ENCODE assay signal across 26 cellular contexts in the genomic region with DNA sequence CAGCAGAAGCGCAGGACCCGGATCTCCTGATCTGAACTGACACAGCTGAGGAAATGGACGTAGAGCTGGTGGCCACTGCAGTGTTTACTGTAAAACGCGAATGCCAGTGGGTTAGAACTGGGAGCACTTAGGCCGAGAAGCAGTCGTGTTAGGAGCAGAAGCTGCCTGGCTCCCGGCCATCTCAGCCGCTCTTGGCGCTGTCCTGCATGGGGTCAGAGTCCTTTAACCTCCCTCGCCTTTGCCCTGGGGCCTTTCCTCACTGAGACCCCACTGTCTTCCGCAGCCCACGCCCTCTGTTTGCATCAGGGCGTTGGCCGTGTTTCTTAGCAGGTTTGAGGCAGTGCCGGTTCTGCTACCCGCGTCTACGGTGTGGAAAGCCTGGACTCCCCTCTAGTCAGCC.
"Had no signal": no experiment of that assay in that cellular context is flagged by ENCODE, and none has a peak within 500 bp of the region (broad histone marks: within the 10 kb centered on the region; RNA-seq: fewer than 3 reads in every experiment).

No MANE protein-coding gene starts in this region.

- H3K4me3 Mint-ChIP-seq: memory B cell; naive thymus-derived CD4-positive, alpha-beta T cell; nephron; stimulated activated naive CD8-positive, alpha-beta T cell treated with anti-CD3 and anti-CD28 coated beads, Interleukin-15, amount 100 ng/mL, for 72 hours had no signal

- H3K4me1 ChIP-seq: left ventricle myocardium inferior, parathyroid adenoma, suprapubic skin, thyroid gland, vagina had no signal

- H3K4me3 ChIP-seq: dorsolateral prefrontal cortex, left ventricle myocardium inferior, lung, smooth muscle cell, suprapubic skin, thyroid gland, vagina had no signal

- H3K36me3 ChIP-seq: neutrophil had no signal

- H3K27me3 ChIP-seq: dorsolateral prefrontal cortex, neutrophil, suprapubic skin, thyroid gland, vagina had no signal

- H3K27ac Mint-ChIP-seq: memory B cell; nephron; progenitor cell of endocrine pancreas; stimulated activated naive CD8-positive, alpha-beta T cell treated with anti-CD3 and anti-CD28 coated beads, Interleukin-15, amount 100 ng/mL, for 72 hours had no signal

- H3K27ac ChIP-seq: left ventricle myocardium inferior, neutrophil, parathyroid adenoma, suprapubic skin, thyroid gland, vagina had no signal

- H3K27me3 Mint-ChIP-seq: memory B cell; naive thymus-derived CD4-positive, alpha-beta T cell; progenitor cell of endocrine pancreas; stimulated activated naive CD8-positive, alpha-beta T cell treated with anti-CD3 and anti-CD28 coated beads, Interleukin-15, amount 100 ng/mL, for 72 hours had no signal

- DNase-seq: cerebellar nuclear complex; cortex of kidney; dorsolateral prefrontal cortex; effector CD4-positive, alpha-beta T cell; left cardiac atrium; left ventricle myocardium inferior; midbrain; naive thymus-derived CD4-positive, alpha-beta T cell; stimulated activated CD4-positive, alpha-beta T cell treated with anti-CD3 and anti-CD28 coated beads, Interleukin-12 subunit alpha, Interleukin-12 subunit beta, amount 100 ng/mL, for 4 hours; stimulated activated CD4-positive, alpha-beta T cell treated with anti-CD3 and anti-CD28 coated beads, Interleukin-1b, Interleukin-23, amount 100 ng/mL, for 48 hours; stimulated activated CD4-positive, alpha-beta T cell treated with anti-CD3 and anti-CD28 coated beads, Interleukin-4, amount 100 ng/mL, for 1 hour; stimulated activated CD8-positive, alpha-beta memory T cell treated with anti-CD3 and anti-CD28 coated beads, Interleukin-4, amount 100 ng/mL, for 48 hours; stimulated activated naive CD4-positive, alpha-beta T cell; stimulated activated naive CD8-positive, alpha-beta T cell treated with anti-CD3 and anti-CD28 coated beads, Interleukin-15, amount 100 ng/mL, for 72 hours; thyroid gland; trophoblast cell had no signal

- ATAC-seq: left cardiac atrium; naive thymus-derived CD4-positive, alpha-beta T cell; sciatic nerve; stimulated activated naive CD8-positive, alpha-beta T cell treated with anti-CD3 and anti-CD28 coated beads, Interleukin-15, amount 100 ng/mL, for 72 hours had no signal

- H3K4me1 Mint-ChIP-seq: memory B cell; nephron; stimulated activated naive CD8-positive, alpha-beta T cell treated with anti-CD3 and anti-CD28 coated beads, Interleukin-15, amount 100 ng/mL, for 72 hours had no signal

- H3K9me3 Mint-ChIP-seq: memory B cell; naive thymus-derived CD4-positive, alpha-beta T cell; nephron; stimulated activated naive CD8-positive, alpha-beta T cell treated with anti-CD3 and anti-CD28 coated beads, Interleukin-15, amount 100 ng/mL, for 72 hours had no signal

- H3K9me3 ChIP-seq: left ventricle myocardium inferior, neutrophil, suprapubic skin, thyroid gland, vagina had no signal
